Comparison of ENCODE assay signal across 9 cellular contexts in genomic region chr11:96169250-96169649, GRCh38.
A peak's percentile ranks its signal among the peaks of the same experiment; 100 is the strongest.
DNase-seq lines count a peak whose midpoint lies in the region; ATAC-seq and TF ChIP-seq lines count a peak whose summit lies in the region.
"Had no signal": no experiment of that assay in that cellular context is flagged by ENCODE, and none has a peak within 500 bp of the region (broad histone marks: within the 10 kb centered on the region; RNA-seq: fewer than 3 reads in every experiment).

No MANE protein-coding gene starts in this region.

- TF ChIP-seq POLR2A in gastroesophageal sphincter (IDR thresholded peaks at IDR 0.05) = no peak

- H3K36me3 ChIP-seq in GM23248 (ENCODE audit: low read depth) (no peaks in the 10 kb centered on the region), gastroesophageal sphincter (no peaks in the 10 kb centered on the region), skeletal muscle satellite cell (ENCODE audit: insufficient read depth, low read length) (peaks cover 5% of the 10 kb centered on the region)

- no peak for TF ChIP-seq CTCF in gastroesophageal sphincter (IDR thresholded peaks at IDR 0.05)

- H3K4me2 ChIP-seq in GM23248 (ENCODE audit: unreplicated experiment) (peak overlapping the region; percentile 76), skeletal muscle satellite cell (ENCODE audit: low read length) (peak overlapping the region; percentile 38)

- H3K4me1 ChIP-seq in GM23248 (ENCODE audit: insufficient read depth) = peaks cover 46% of the 10 kb centered on the region
- peaks cover 2 to 37% (median 6%) of the 10 kb centered on the region in 3 donors for H3K4me1 ChIP-seq in gastroesophageal sphincter
- peaks cover 39% of the 10 kb centered on the region for H3K4me1 ChIP-seq in skeletal muscle satellite cell (ENCODE audit: control insufficient read depth, insufficient read depth, low read length)

- peak overlapping the region; percentile 2 for H3K4me3 Mint-ChIP-seq in activated T-helper 17 cell treated with anti-CD3 and anti-CD28 coated beads, Interleukin-2, amount 50 U/mL, for 72 hours

- H3K36me3 Mint-ChIP-seq in activated T-helper 17 cell treated with anti-CD3 and anti-CD28 coated beads, Interleukin-2, amount 50 U/mL, for 72 hours (ENCODE audit: low read depth) = no peaks in the 10 kb centered on the region

- no peaks in the 10 kb centered on the region for H3K27me3 Mint-ChIP-seq in activated T-helper 17 cell treated with anti-CD3 and anti-CD28 coated beads, Interleukin-2, amount 50 U/mL, for 72 hours

- H3K4me3 ChIP-seq in GM23248 (peak overlapping the region; percentile 23), gastroesophageal sphincter (no peak overlapping the region), skeletal muscle satellite cell (ENCODE audit: low read length) (no peak overlapping the region)

- H3K27ac ChIP-seq in GM23248 (peak overlapping the region; percentile 70), gastroesophageal sphincter (peak overlapping the region; percentile 13 to 59 (median 54))

- H3K9me2 ChIP-seq in GM23248 (ENCODE audit: insufficient read depth) = no peaks in the 10 kb centered on the region

- no peak for TF ChIP-seq EP300 in gastroesophageal sphincter (IDR thresholded peaks at IDR 0.05)

- H4K20me1 ChIP-seq in GM23248 (ENCODE audit: insufficient read depth) = no peaks in the 10 kb centered on the region

- H3F3A ChIP-seq in GM23248 (ENCODE audit: insufficient read depth) = peaks cover 40% of the 10 kb centered on the region

- H3K9me3 Mint-ChIP-seq in activated T-helper 17 cell treated with anti-CD3 and anti-CD28 coated beads, Interleukin-2, amount 50 U/mL, for 72 hours = no peaks in the 10 kb centered on the region

- H3K27me3 ChIP-seq in GM23248 (replicated peaks; ENCODE audit: insufficient read depth) = no peaks in the 10 kb centered on the region
- H3K27me3 ChIP-seq in gastroesophageal sphincter = no peaks in the 10 kb centered on the region
- no peaks in the 10 kb centered on the region for H3K27me3 ChIP-seq in skeletal muscle satellite cell (ENCODE audit: control insufficient read depth, insufficient read depth, low read length)

- 34 to 42% methylated on average over 3 of the region's 3 CpGs for WGBS in GM23248 (ENCODE audit: low coverage in 1 of 2, low lambda C conversion rate in 2 of 2, missing lambda C conversion rate in 2 of 2), 2 experiments
- WGBS in gastroesophageal sphincter (ENCODE audit: low coverage in 1 of 2), 2 donors = 54 to 77% methylated on average over 2 of the region's 3 CpGs

- H3K9me3 ChIP-seq in GM23248 (ENCODE audit: low read depth) (no peaks in the 10 kb centered on the region), gastroesophageal sphincter (no peaks in the 10 kb centered on the region), skeletal muscle satellite cell (replicated peaks; ENCODE audit: low read length) (no peaks in the 10 kb centered on the region)

- H3K9ac ChIP-seq in GM23248 = peak overlapping the region; percentile 40; the same call in 1 of the 2 replicates
- peak overlapping the region; percentile 2 for H3K9ac ChIP-seq in skeletal muscle satellite cell (ENCODE audit: low read depth, low read length)

- H2AFZ ChIP-seq in GM23248 = no peak overlapping the region

- peaks cover 37% of the 10 kb centered on the region for H3K4me1 Mint-ChIP-seq in activated T-helper 17 cell treated with anti-CD3 and anti-CD28 coated beads, Interleukin-2, amount 50 U/mL, for 72 hours

- in situ Hi-C loops in GM23248 (cut with MboI) = no loop called here

- DNase-seq in GM23248 (peak; percentile 38), germinal center (ENCODE audit: low spot score) (no peak), A172 (ENCODE audit: low spot score) (no peak)
- DNase-seq in activated effector memory CD4-positive, alpha-beta T cell treated with Interleukin-2 at 50 U/mL for 16 hours = no peak
- no peak for DNase-seq in stimulated activated CD4-positive, alpha-beta T cell treated with anti-CD3 and anti-CD28 coated beads, Interleukin-4, amount 100 ng/mL, for 1 hour
- DNase-seq: NCI-H1092 had no signal

- ATAC-seq in activated T-helper 17 cell treated with anti-CD3 and anti-CD28 coated beads, Interleukin-2, amount 50 U/mL, for 72 hours (replicated peaks) = no peak
- no peak for ATAC-seq in gastroesophageal sphincter

- peaks cover 97% of the 10 kb centered on the region for H3K79me2 ChIP-seq in GM23248 (ENCODE audit: insufficient read depth)

- H3K27ac Mint-ChIP-seq in activated T-helper 17 cell treated with anti-CD3 and anti-CD28 coated beads, Interleukin-2, amount 50 U/mL, for 72 hours = no peak overlapping the region
